Comparison of ENCODE assay signal across 25 cellular contexts in the genomic region with DNA sequence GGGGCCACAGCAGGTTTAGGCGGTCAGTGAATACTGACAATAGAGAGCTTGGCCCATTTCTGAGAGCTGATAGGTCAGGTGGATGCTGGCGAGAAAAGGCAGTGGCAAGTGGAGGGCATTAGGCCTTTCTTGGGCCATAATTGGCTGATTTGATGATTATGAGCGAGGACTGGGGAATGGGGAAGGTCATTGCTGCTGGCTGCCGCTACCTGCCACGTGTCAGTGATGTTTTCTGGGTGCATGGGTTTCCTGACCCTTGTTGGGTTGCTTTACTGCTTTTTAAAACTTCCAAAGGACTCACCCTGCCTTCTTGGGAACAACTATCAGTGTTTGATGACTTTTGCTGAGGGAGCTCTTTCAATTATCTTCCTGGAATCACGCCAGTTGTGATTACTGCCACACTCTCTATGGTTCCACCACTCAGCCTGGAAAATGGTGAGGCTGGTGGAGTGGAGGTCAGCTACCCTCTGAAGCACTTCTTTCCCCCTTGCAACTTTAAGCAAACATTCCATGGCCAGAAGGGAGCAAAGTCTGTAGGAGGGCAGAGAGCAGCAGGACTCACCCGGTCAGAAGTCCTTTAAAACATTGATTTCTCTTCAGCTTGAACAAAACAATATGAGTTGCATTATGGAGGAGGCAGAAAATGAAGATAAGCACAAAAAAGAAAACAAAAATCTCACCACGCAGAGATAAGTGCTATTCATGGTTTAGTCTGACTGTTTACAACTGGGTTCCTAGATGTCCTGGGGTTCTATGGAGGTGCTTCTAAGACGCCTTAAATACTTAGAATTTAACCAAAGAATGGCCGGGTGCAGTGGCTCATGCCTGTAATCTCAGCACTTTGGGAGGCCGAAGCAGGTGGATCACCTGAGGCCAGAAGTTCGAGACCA. TPM values are rescaled to one million over a fixed set of nuclear protein-coding genes. Genes with fewer than 3 reads are reported as not detected.
"Had no signal": no experiment of that assay in that cellular context is flagged by ENCODE, and none has a peak within 500 bp of the region (broad histone marks: within the 10 kb centered on the region; RNA-seq: fewer than 3 reads in every experiment).

No MANE protein-coding gene starts in this region.

- H3K4me3 Mint-ChIP-seq: activated CD4-positive, alpha-beta T cell treated with anti-CD3 and anti-CD28 coated beads, Interleukin-2, amount 10 ng/mL, durations not matched to agents 24 days and 14 days; activated CD8-positive, alpha-beta T cell treated with anti-CD3 and anti-CD28 coated beads for 36 hours; activated naive CD8-positive, alpha-beta T cell treated with anti-CD3 and anti-CD28 coated beads for 36 hours; activated T-helper 17 cell treated with anti-CD3 and anti-CD28 coated beads, Interleukin-2, amount 50 U/mL, for 72 hours; dendritic cell treated with granulocyte-macrophage colony-stimulating factor and Interleukin-4, amounts not matched to agents 40 ng/mL and 50 ng/mL, for 4 days; nephron had no signal

- H3K27me3 Mint-ChIP-seq: activated CD8-positive, alpha-beta T cell treated with anti-CD3 and anti-CD28 coated beads for 36 hours had no signal

- H3K27ac ChIP-seq: prostate gland, right atrium auricular region, tibial nerve, vagina had no signal

- H3K36me3 Mint-ChIP-seq: activated naive CD8-positive, alpha-beta T cell treated with anti-CD3 and anti-CD28 coated beads for 36 hours had no signal

- H3K27ac Mint-ChIP-seq: activated CD4-positive, alpha-beta T cell treated with anti-CD3 and anti-CD28 coated beads, Interleukin-2, amount 10 ng/mL, durations not matched to agents 24 days and 14 days; activated CD8-positive, alpha-beta T cell treated with anti-CD3 and anti-CD28 coated beads for 36 hours; activated naive CD8-positive, alpha-beta T cell treated with anti-CD3 and anti-CD28 coated beads for 36 hours; activated T-helper 17 cell treated with anti-CD3 and anti-CD28 coated beads, Interleukin-2, amount 50 U/mL, for 72 hours; dendritic cell treated with granulocyte-macrophage colony-stimulating factor and Interleukin-4, amounts not matched to agents 40 ng/mL and 50 ng/mL, for 4 days had no signal

- ATAC-seq: activated CD8-positive, alpha-beta T cell treated with anti-CD3 and anti-CD28 coated beads for 36 hours; activated T-helper 17 cell treated with anti-CD3 and anti-CD28 coated beads, Interleukin-2, amount 50 U/mL, for 72 hours; left colon; stimulated activated naive CD8-positive, alpha-beta T cell treated with anti-CD3 and anti-CD28 coated beads, Interleukin-15, Interleukin-2, amounts not matched to agents 100 U/mL and 50 U/mL, for 24 hours had no signal

- H3K9me3 ChIP-seq: prostate gland, right atrium auricular region, tibial nerve, vagina had no signal

- H3K4me1 ChIP-seq: prostate gland, right atrium auricular region, tibial nerve, vagina had no signal

- H3K27me3 ChIP-seq: right atrium auricular region, tibial nerve, vagina had no signal

- H3K4me1 Mint-ChIP-seq: activated CD4-positive, alpha-beta T cell treated with anti-CD3 and anti-CD28 coated beads, Interleukin-2, amount 10 ng/mL, durations not matched to agents 24 days and 14 days; activated naive CD8-positive, alpha-beta T cell treated with anti-CD3 and anti-CD28 coated beads for 36 hours; activated T-helper 17 cell treated with anti-CD3 and anti-CD28 coated beads, Interleukin-2, amount 50 U/mL, for 72 hours; nephron had no signal

- H3K4me3 ChIP-seq: lung, prostate gland, right atrium auricular region, tibial nerve, vagina had no signal

- H3K36me3 ChIP-seq: prostate gland, right atrium auricular region, tibial nerve, vagina had no signal

- H3K9me3 Mint-ChIP-seq: activated CD4-positive, alpha-beta T cell treated with anti-CD3 and anti-CD28 coated beads, Interleukin-2, amount 10 ng/mL, durations not matched to agents 24 days and 14 days; activated CD8-positive, alpha-beta T cell treated with anti-CD3 and anti-CD28 coated beads for 36 hours; activated naive CD8-positive, alpha-beta T cell treated with anti-CD3 and anti-CD28 coated beads for 36 hours; activated T-helper 17 cell treated with anti-CD3 and anti-CD28 coated beads, Interleukin-2, amount 50 U/mL, for 72 hours; dendritic cell treated with granulocyte-macrophage colony-stimulating factor and Interleukin-4, amounts not matched to agents 40 ng/mL and 50 ng/mL, for 4 days; nephron had no signal

- DNase-seq: activated CD4-positive, alpha-beta T cell treated with anti-CD3 and anti-CD28 coated beads, Interleukin-2, amount 10 ng/mL, durations not matched to agents 24 days and 14 days; activated CD8-positive, alpha-beta T cell treated with anti-CD3 and anti-CD28 coated beads for 36 hours; activated naive CD4-positive, alpha-beta T cell; activated naive CD8-positive, alpha-beta T cell treated with anti-CD3 and anti-CD28 coated beads for 36 hours; activated T-cell treated with anti-CD3 and anti-CD28 coated beads, Interleukin-2, amount 50 U/mL, for 1 hour; amniotic stem cell; effector memory CD4-positive, alpha-beta T cell; foreskin fibroblast; hippocampal formation; islet precursor cell; left colon; stimulated activated naive CD8-positive, alpha-beta T cell treated with anti-CD3 and anti-CD28 coated beads, Interleukin-15, Interleukin-2, amounts not matched to agents 100 U/mL and 50 U/mL, for 24 hours; substantia nigra had no signal

RNA-seq across cellular contexts. Expression of gene SLC10A1, which starts 12.1 kb away (rescaled TPM):
- total RNA-seq: activated CD4-positive, alpha-beta T cell treated with anti-CD3 and anti-CD28 coated beads, Interleukin-2, amount 10 ng/mL, durations not matched to agents 24 days and 14 days; activated CD8-positive, alpha-beta T cell treated with anti-CD3 and anti-CD28 coated beads for 36 hours; activated naive CD8-positive, alpha-beta T cell treated with anti-CD3 and anti-CD28 coated beads for 36 hours; activated T-helper 17 cell treated with anti-CD3 and anti-CD28 coated beads, Interleukin-2, amount 50 U/mL, for 72 hours; cerebellum; glomerular endothelial cell; left colon; lung; omental fat pad; prostate gland; skeletal muscle tissue; tibial nerve; vagina had no signal
- polyA plus RNA-seq: lung had no signal
